ENCODE assay signal across 20 cellular contexts in the genomic region with DNA sequence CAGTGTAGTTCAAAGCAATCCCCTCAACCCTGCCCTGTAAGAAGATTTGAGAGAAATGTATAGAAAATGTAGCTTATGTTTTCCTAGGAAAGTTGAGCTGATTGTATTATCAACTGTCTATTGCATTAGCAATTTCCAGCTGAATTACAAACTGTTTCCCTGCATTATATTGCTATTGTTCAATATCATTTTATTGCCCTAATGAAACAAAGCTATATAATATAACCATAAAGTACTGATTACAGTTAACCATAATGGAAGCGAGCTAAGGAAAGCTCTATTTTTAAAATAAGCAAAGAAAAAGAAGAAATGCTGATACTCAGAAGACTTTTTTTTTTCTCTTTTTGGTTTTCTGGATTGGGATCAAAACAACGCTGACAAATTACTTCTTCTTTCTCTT.
DNase-seq lines count a peak whose midpoint lies in the region; ATAC-seq, FAIRE-seq and TF ChIP-seq lines count a peak whose summit lies in the region.
"Had no signal": no experiment of that assay in that cellular context is flagged by ENCODE, and none has a peak within 500 bp of the region (broad histone marks: within the 10 kb centered on the region; RNA-seq: fewer than 3 reads in every experiment).

No MANE protein-coding gene starts in this region.

- 0 out of 2 replicates have a peak overlapping the region, but pooled peaks have one; percentile 8 for H3K27ac ChIP-seq in GM23338 (ENCODE audit: low read depth)
- H3K27ac ChIP-seq in small intestine (ENCODE audit: low read depth in 1 of 2, low read length in 1 of 2), result no peak overlapping the region
- H3K27ac ChIP-seq: 22Rv1; BLaER1 treated with 17β-estradiol and CSF1 and Interleukin-3, amounts not matched to agents 10 nM and 100 nM; C4-2B had no signal

- no peak for DNase-seq in GM23338 (ENCODE audit: low spot score)
- DNase-seq in glutamatergic neuron, result no peak
- DNase-seq in small intestine, result peak; percentile 59
- DNase-seq in hippocampal formation (lab: John Stamatoyannopoulos, UW), result no peak
- no peak for DNase-seq in NCI-H2196 (lab: John Stamatoyannopoulos, UW; ENCODE audit: unreplicated experiment)
- DNase-seq: AML-193; Caco-2; Calu3; CD4-positive, alpha-beta T cell; CD8-positive, alpha-beta T cell; DMS79 treated with DMSO at 0.1 percent for 48 hours; GF-D8 had no signal

- H3K4me3 Mint-ChIP-seq in GM23338 (no peak overlapping the region), glutamatergic neuron (ENCODE audit: unreplicated experiment) (peak overlapping the region; percentile 71)
- H3K4me3 Mint-ChIP-seq: B cell; CD4-positive, alpha-beta T cell; CD8-positive, alpha-beta T cell had no signal

- H3K9me2 ChIP-seq in GM23338 (ENCODE audit: insufficient read depth), result no peaks in the 10 kb centered on the region

- H3F3A ChIP-seq in GM23338 (replicated peaks; ENCODE audit: low read depth), result no peaks in the 10 kb centered on the region

- H3K4me1 Mint-ChIP-seq in GM23338 (peaks cover 23% of the 10 kb centered on the region), glutamatergic neuron (ENCODE audit: low read depth, unreplicated experiment) (peaks cover 45% of the 10 kb centered on the region)
- H3K4me1 Mint-ChIP-seq: B cell had no signal

- H3K27ac Mint-ChIP-seq in GM23338 (peak overlapping the region; percentile 46; the same call in 1 of the 2 replicates), glutamatergic neuron (ENCODE audit: unreplicated experiment) (no peak overlapping the region)
- H3K27ac Mint-ChIP-seq: B cell; CD4-positive, alpha-beta T cell; CD8-positive, alpha-beta T cell had no signal

- no peak overlapping the region for H2AFZ ChIP-seq in GM23338

- H3K9me3 Mint-ChIP-seq in GM23338 (no peaks in the 10 kb centered on the region), glutamatergic neuron (ENCODE audit: unreplicated experiment) (no peaks in the 10 kb centered on the region)

- H3K79me2 ChIP-seq in GM23338 (replicated peaks; ENCODE audit: insufficient read depth), result no peaks in the 10 kb centered on the region

- ATAC-seq in GM23338, result no peak
- ATAC-seq: CD8-positive, alpha-beta T cell had no signal

- H3K4me3 ChIP-seq in GM23338 (no peak overlapping the region), small intestine (ENCODE audit: low read depth in 1 of 2, low read length in 2 of 2) (no peak overlapping the region)
- H3K4me3 ChIP-seq: A549; BLaER1 treated with 17β-estradiol and CSF1 and Interleukin-3, amounts not matched to agents 10 nM and 100 nM had no signal

- WGBS in small intestine, 3 donors, result 14 to 51% (median 32%) methylated on average over 2 of the region's 2 CpGs

- peaks cover 1% of the 10 kb centered on the region for H3K9me3 ChIP-seq in small intestine (ENCODE audit: control insufficient read depth, low read depth)
- H3K9me3 ChIP-seq: Caco-2 had no signal

- FAIRE-seq in small intestine (lab: Jason Lieb, UNC), result no peak
- FAIRE-seq: A549, D721Med, G401.6, GM19239 had no signal

- no peak overlapping the region for H3K4me2 ChIP-seq in GM23338
- H3K4me2 ChIP-seq: BLaER1 treated with 17β-estradiol and CSF1 and Interleukin-3, amounts not matched to agents 10 nM and 100 nM had no signal

- H3K4me1 ChIP-seq in GM23338 (ENCODE audit: insufficient read depth) (peaks cover 20% of the 10 kb centered on the region; the same call in 1 of the 2 replicates), small intestine (ENCODE audit: control insufficient read depth in 2 of 2, insufficient read depth in 1 of 2, low read depth in 1 of 2, low read length in 1 of 2) (no peaks in the 10 kb centered on the region)
- H3K4me1 ChIP-seq: BLaER1 treated with 17β-estradiol and CSF1 and Interleukin-3, amounts not matched to agents 10 nM and 100 nM; Caco-2 had no signal

- H3K36me3 ChIP-seq in GM23338 (ENCODE audit: insufficient read depth) (no peaks in the 10 kb centered on the region), small intestine (ENCODE audit: control insufficient read depth in 2 of 2, insufficient read depth in 2 of 2, low read length in 2 of 2) (no peaks in the 10 kb centered on the region)
- H3K36me3 ChIP-seq: BLaER1 treated with 17β-estradiol and CSF1 and Interleukin-3, amounts not matched to agents 10 nM and 100 nM had no signal

- no peaks in the 10 kb centered on the region for H3K27me3 Mint-ChIP-seq in GM23338 (ENCODE audit: insufficient read depth, low read depth, poor library complexity)
- no peaks in the 10 kb centered on the region for H3K27me3 Mint-ChIP-seq in glutamatergic neuron (ENCODE audit: unreplicated experiment)

- TF ChIP-seq CTCF in GM23338 (conservative IDR thresholded peaks at IDR 0.05; ENCODE audit: low read depth in 2 of 2) (no peak), glutamatergic neuron (IDR thresholded peaks at IDR 0.05; ENCODE audit: partially characterized antibody, unreplicated experiment) (no peak)

- peaks cover 4% of the 10 kb centered on the region; the same call in 1 of the 3 replicates for H3K36me3 Mint-ChIP-seq in GM23338 (ENCODE audit: low read depth)
- peaks cover 10% of the 10 kb centered on the region for H3K36me3 Mint-ChIP-seq in glutamatergic neuron (ENCODE audit: unreplicated experiment)
- H3K36me3 Mint-ChIP-seq: CD8-positive, alpha-beta T cell had no signal

- no peaks in the 10 kb centered on the region for H4K20me1 ChIP-seq in GM23338 (replicated peaks; ENCODE audit: insufficient read depth)
- H4K20me1 ChIP-seq: BLaER1 treated with 17β-estradiol and CSF1 and Interleukin-3, amounts not matched to agents 10 nM and 100 nM had no signal

- H3K27me3 ChIP-seq in GM23338 (ENCODE audit: insufficient read depth) (no peaks in the 10 kb centered on the region), small intestine (ENCODE audit: control insufficient read depth in 2 of 2, insufficient read depth in 2 of 2, low read length in 2 of 2) (peaks cover 0 to 3% of the 10 kb centered on the region in 2 donors)
- H3K27me3 ChIP-seq: BLaER1 treated with 17β-estradiol and CSF1 and Interleukin-3, amounts not matched to agents 10 nM and 100 nM had no signal

TF ChIP-seq in GM23338, 12 proteins besides CTCF, POLR2A, EP300 and RAD21:
- TF ChIP-seq ZNF331 (CRISPR knock-in tag; IDR thresholded peaks at IDR 0.05; ENCODE audit: low read depth) (no peak), CREB1 (CRISPR knock-in tag; IDR thresholded peaks at IDR 0.05; ENCODE audit: low read depth) (no peak), STAT1 (IDR thresholded peaks at IDR 0.05; ENCODE audit: unreplicated experiment) (no peak), POLR2AphosphoS5 (IDR thresholded peaks at IDR 0.05; ENCODE audit: low read depth) (no peak), EZH2phosphoT487 (IDR thresholded peaks at IDR 0.05; ENCODE audit: unreplicated experiment) (no peak), EZH2 (IDR thresholded peaks at IDR 0.05; ENCODE audit: low read depth, unreplicated experiment) (no peak), ZNF114 (CRISPR knock-in tag; IDR thresholded peaks at IDR 0.05) (no peak)
- TF ChIP-seq, protein P1, sequence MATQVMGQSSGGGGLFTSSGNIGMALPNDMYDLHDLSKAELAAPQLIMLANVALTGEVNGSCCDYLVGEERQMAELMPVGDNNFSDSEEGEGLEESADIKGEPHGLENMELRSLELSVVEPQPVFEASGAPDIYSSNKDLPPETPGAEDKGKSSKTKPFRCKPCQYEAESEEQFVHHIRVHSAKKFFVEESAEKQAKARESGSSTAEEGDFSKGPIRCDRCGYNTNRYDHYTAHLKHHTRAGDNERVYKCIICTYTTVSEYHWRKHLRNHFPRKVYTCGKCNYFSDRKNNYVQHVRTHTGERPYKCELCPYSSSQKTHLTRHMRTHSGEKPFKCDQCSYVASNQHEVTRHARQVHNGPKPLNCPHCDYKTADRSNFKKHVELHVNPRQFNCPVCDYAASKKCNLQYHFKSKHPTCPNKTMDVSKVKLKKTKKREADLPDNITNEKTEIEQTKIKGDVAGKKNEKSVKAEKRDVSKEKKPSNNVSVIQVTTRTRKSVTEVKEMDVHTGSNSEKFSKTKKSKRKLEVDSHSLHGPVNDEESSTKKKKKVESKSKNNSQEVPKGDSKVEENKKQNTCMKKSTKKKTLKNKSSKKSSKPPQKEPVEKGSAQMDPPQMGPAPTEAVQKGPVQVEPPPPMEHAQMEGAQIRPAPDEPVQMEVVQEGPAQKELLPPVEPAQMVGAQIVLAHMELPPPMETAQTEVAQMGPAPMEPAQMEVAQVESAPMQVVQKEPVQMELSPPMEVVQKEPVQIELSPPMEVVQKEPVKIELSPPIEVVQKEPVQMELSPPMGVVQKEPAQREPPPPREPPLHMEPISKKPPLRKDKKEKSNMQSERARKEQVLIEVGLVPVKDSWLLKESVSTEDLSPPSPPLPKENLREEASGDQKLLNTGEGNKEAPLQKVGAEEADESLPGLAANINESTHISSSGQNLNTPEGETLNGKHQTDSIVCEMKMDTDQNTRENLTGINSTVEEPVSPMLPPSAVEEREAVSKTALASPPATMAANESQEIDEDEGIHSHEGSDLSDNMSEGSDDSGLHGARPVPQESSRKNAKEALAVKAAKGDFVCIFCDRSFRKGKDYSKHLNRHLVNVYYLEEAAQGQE (IDR thresholded peaks at IDR 0.05; ENCODE audit: unreplicated experiment), result no peak
- TF ChIP-seq, protein P2, sequence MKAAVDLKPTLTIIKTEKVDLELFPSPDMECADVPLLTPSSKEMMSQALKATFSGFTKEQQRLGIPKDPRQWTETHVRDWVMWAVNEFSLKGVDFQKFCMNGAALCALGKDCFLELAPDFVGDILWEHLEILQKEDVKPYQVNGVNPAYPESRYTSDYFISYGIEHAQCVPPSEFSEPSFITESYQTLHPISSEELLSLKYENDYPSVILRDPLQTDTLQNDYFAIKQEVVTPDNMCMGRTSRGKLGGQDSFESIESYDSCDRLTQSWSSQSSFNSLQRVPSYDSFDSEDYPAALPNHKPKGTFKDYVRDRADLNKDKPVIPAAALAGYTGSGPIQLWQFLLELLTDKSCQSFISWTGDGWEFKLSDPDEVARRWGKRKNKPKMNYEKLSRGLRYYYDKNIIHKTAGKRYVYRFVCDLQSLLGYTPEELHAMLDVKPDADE (IDR thresholded peaks at IDR 0.05), result no peak
